Comparison of ENCODE assay signal across 1 cellular context in genomic region chr6:139327038-139327437, GRCh38.
TF ChIP-seq lines count a peak whose summit lies in the region.

No MANE protein-coding gene starts in this region.

TF ChIP-seq in GM12878, 131 proteins besides CTCF, POLR2A, EP300 and RAD21 (continues in another document):
- peak; percentile 83; the same call in 1 of the 2 replicates for TF ChIP-seq MYB (IDR thresholded peaks at IDR 0.05; ENCODE audit: borderline replicate concordance, low read depth, low read length)
- no peak for TF ChIP-seq HDAC6 (IDR thresholded peaks at IDR 0.05; ENCODE audit: unreplicated experiment)
- no peak for TF ChIP-seq ZNF384 (IDR thresholded peaks at IDR 0.05; ENCODE audit: borderline replicate concordance, low read depth, low read length)
- TF ChIP-seq POLR2AphosphoS5 (IDR thresholded peaks at IDR 0.05; ENCODE audit: low read length), result no peak
- TF ChIP-seq EZH2 (IDR thresholded peaks at IDR 0.05; ENCODE audit: borderline replicate concordance, control insufficient read depth, low read depth, low read length), result no peak
- no peak for TF ChIP-seq SMC3 (IDR thresholded peaks at IDR 0.05; ENCODE audit: borderline replicate concordance, low read length)
- TF ChIP-seq TCF3 (IDR thresholded peaks at IDR 0.05; ENCODE audit: borderline replicate concordance, insufficient read depth, low read depth, low read length), result peak; percentile 79; the same call in 1 of the 2 replicates
- no peak for TF ChIP-seq SMARCA5 (IDR thresholded peaks at IDR 0.05)
- peak; percentile 86 for TF ChIP-seq BMI1 (IDR thresholded peaks at IDR 0.05; ENCODE audit: borderline replicate concordance)
- TF ChIP-seq, protein P1, sequence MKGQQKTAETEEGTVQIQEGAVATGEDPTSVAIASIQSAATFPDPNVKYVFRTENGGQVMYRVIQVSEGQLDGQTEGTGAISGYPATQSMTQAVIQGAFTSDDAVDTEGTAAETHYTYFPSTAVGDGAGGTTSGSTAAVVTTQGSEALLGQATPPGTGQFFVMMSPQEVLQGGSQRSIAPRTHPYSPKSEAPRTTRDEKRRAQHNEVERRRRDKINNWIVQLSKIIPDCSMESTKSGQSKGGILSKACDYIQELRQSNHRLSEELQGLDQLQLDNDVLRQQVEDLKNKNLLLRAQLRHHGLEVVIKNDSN (IDR thresholded peaks at IDR 0.05; ENCODE audit: borderline replicate concordance, extremely low read length, insufficient read depth, low read depth, low read length), result no peak
- TF ChIP-seq ZNF24 (IDR thresholded peaks at IDR 0.05), result no peak
- no peak for TF ChIP-seq SUPT20H (IDR thresholded peaks at IDR 0.05; ENCODE audit: borderline replicate concordance, control insufficient read depth, low read depth, low read length)
- peak; percentile 96 to 97 for TF ChIP-seq IKZF2 (IDR thresholded peaks at IDR 0.05)
- TF ChIP-seq NKRF (conservative IDR thresholded peaks at IDR 0.05), result no peak
- no peak for TF ChIP-seq TCF7 (IDR thresholded peaks at IDR 0.05; ENCODE audit: borderline replicate concordance)
- TF ChIP-seq IRF3 (IDR thresholded peaks at IDR 0.05), result no peak
- TF ChIP-seq ZSCAN29 (IDR thresholded peaks at IDR 0.05), result no peak
- peak; percentile 40; the same call in 1 of the 2 replicates for TF ChIP-seq JUNB (IDR thresholded peaks at IDR 0.05)
- TF ChIP-seq NR2C1 (IDR thresholded peaks at IDR 0.05), result no peak
- TF ChIP-seq USF2 (IDR thresholded peaks at IDR 0.05; ENCODE audit: borderline replicate concordance, low read depth, low read length), result no peak
- 0 out of 2 replicates have a peak, but pooled peaks have one; percentile 56 for TF ChIP-seq MTA3 (IDR thresholded peaks at IDR 0.05; ENCODE audit: borderline replicate concordance, low read length)
- TF ChIP-seq NR2F1 (conservative IDR thresholded peaks at IDR 0.05), result peak; percentile 66; the same call in 1 of the 2 replicates
- peak; percentile 53; the same call in 1 of the 2 replicates for TF ChIP-seq NFIC (IDR thresholded peaks at IDR 0.05; ENCODE audit: low read depth, low read length)
- TF ChIP-seq ZBED1 (IDR thresholded peaks at IDR 0.05; ENCODE audit: borderline replicate concordance), result no peak
- no peak for TF ChIP-seq CEBPZ (IDR thresholded peaks at IDR 0.05; ENCODE audit: low read depth, low read length)
- peak; percentile 87 for TF ChIP-seq SKIL (IDR thresholded peaks at IDR 0.05; ENCODE audit: low read depth, poor library complexity, severe bottlenecking)
- TF ChIP-seq, protein P2, sequence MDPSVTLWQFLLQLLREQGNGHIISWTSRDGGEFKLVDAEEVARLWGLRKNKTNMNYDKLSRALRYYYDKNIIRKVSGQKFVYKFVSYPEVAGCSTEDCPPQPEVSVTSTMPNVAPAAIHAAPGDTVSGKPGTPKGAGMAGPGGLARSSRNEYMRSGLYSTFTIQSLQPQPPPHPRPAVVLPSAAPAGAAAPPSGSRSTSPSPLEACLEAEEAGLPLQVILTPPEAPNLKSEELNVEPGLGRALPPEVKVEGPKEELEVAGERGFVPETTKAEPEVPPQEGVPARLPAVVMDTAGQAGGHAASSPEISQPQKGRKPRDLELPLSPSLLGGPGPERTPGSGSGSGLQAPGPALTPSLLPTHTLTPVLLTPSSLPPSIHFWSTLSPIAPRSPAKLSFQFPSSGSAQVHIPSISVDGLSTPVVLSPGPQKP (IDR thresholded peaks at IDR 0.05; ENCODE audit: low read depth, low read length), result no peak
- TF ChIP-seq BACH1 (IDR thresholded peaks at IDR 0.05; ENCODE audit: borderline replicate concordance), result peak; percentile 90; the same call in 1 of the 2 replicates
- TF ChIP-seq STAT3 (IDR thresholded peaks at IDR 0.05; ENCODE audit: low read depth, low read length), result no peak
- TF ChIP-seq RUNX3 (IDR thresholded peaks at IDR 0.05; ENCODE audit: low read length), result peak; percentile 78
- peak; percentile 86 for TF ChIP-seq RELB (IDR thresholded peaks at IDR 0.05; ENCODE audit: low read depth)
- peak; percentile 48; the same call in 1 of the 2 replicates for TF ChIP-seq ZNF207 (IDR thresholded peaks at IDR 0.05; ENCODE audit: borderline replicate concordance)
- TF ChIP-seq KDM1A (IDR thresholded peaks at IDR 0.05; ENCODE audit: borderline replicate concordance), result no peak
- no peak for TF ChIP-seq CREB1 (IDR thresholded peaks at IDR 0.05; ENCODE audit: low read depth)
- TF ChIP-seq, protein P3, sequence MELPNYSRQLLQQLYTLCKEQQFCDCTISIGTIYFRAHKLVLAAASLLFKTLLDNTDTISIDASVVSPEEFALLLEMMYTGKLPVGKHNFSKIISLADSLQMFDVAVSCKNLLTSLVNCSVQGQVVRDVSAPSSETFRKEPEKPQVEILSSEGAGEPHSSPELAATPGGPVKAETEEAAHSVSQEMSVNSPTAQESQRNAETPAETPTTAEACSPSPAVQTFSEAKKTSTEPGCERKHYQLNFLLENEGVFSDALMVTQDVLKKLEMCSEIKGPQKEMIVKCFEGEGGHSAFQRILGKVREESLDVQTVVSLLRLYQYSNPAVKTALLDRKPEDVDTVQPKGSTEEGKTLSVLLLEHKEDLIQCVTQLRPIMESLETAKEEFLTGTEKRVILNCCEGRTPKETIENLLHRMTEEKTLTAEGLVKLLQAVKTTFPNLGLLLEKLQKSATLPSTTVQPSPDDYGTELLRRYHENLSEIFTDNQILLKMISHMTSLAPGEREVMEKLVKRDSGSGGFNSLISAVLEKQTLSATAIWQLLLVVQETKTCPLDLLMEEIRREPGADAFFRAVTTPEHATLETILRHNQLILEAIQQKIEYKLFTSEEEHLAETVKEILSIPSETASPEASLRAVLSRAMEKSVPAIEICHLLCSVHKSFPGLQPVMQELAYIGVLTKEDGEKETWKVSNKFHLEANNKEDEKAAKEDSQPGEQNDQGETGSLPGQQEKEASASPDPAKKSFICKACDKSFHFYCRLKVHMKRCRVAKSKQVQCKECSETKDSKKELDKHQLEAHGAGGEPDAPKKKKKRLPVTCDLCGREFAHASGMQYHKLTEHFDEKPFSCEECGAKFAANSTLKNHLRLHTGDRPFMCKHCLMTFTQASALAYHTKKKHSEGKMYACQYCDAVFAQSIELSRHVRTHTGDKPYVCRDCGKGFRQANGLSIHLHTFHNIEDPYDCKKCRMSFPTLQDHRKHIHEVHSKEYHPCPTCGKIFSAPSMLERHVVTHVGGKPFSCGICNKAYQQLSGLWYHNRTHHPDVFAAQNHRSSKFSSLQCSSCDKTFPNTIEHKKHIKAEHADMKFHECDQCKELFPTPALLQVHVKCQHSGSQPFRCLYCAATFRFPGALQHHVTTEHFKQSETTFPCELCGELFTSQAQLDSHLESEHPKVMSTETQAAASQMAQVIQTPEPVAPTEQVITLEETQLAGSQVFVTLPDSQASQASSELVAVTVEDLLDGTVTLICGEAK (IDR thresholded peaks at IDR 0.05; ENCODE audit: borderline replicate concordance), result no peak
- no peak for TF ChIP-seq FOS (IDR thresholded peaks at IDR 0.05; ENCODE audit: borderline replicate concordance, extremely low read depth, insufficient read length)
- TF ChIP-seq TAF1 (IDR thresholded peaks at IDR 0.05; ENCODE audit: borderline replicate concordance, low read depth, low read length), result no peak
- peak; percentile 92 for TF ChIP-seq MTA2 (IDR thresholded peaks at IDR 0.05; ENCODE audit: low read depth)
- TF ChIP-seq, protein P4, sequence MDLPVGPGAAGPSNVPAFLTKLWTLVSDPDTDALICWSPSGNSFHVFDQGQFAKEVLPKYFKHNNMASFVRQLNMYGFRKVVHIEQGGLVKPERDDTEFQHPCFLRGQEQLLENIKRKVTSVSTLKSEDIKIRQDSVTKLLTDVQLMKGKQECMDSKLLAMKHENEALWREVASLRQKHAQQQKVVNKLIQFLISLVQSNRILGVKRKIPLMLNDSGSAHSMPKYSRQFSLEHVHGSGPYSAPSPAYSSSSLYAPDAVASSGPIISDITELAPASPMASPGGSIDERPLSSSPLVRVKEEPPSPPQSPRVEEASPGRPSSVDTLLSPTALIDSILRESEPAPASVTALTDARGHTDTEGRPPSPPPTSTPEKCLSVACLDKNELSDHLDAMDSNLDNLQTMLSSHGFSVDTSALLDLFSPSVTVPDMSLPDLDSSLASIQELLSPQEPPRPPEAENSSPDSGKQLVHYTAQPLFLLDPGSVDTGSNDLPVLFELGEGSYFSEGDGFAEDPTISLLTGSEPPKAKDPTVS (IDR thresholded peaks at IDR 0.05; ENCODE audit: low read depth, low read length), result no peak
- TF ChIP-seq TBL1XR1 (IDR thresholded peaks at IDR 0.05; ENCODE audit: low read depth, low read length), result no peak
